18 cellular contexts compared by ENCODE assay signal in the genomic region with DNA sequence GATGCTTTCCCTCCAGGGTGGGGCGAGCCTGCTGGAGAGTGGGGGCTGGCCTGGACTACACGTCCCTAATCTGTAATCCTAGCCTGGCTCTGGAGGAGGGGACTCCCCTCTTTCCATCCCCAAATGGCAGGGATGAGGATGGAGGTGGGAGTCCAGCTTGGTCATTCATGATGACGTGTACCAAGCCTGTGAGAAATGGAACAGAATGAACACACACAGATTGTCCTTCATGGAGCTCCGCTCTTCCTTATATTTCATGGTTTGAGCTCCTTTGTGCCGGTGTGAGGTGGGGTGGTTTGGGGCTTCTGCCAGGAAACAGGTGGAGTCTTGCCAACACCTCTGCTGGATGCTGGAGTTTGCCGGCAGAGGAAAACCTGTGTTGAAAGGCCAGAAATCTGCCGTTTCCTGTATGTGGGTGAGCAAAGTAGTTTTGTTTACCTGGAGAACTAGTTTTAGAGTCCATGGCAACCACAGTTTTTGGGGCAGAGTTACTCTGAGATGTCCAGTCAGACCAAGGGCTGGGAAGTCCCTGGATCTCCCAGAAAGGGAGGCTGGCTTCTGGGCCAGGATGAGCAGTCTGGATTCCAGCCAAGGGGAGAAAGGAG.
A peak's percentile ranks its signal among the peaks of the same experiment; 100 is the strongest.
DNase-seq lines count a peak whose midpoint lies in the region; ATAC-seq and TF ChIP-seq lines count a peak whose summit lies in the region.
"Had no signal": no experiment of that assay in that cellular context is flagged by ENCODE, and none has a peak within 500 bp of the region (broad histone marks: within the 10 kb centered on the region; RNA-seq: fewer than 3 reads in every experiment).

No MANE protein-coding gene starts in this region.

- H3K27me3 Mint-ChIP-seq in activated naive CD4-positive, alpha-beta T cell treated with anti-CD3 and anti-CD28 coated beads for 36 hours (ENCODE audit: low read depth): peaks cover 6% of the 10 kb centered on the region

- intact Hi-C loops in activated naive CD4-positive, alpha-beta T cell treated with anti-CD3 and anti-CD28 coated beads for 36 hours (cut with micrococcal nuclease): no loop called here

- no peaks in the 10 kb centered on the region for H3K9me3 Mint-ChIP-seq in activated naive CD4-positive, alpha-beta T cell treated with anti-CD3 and anti-CD28 coated beads for 36 hours

- H3K27ac ChIP-seq in RWPE1: peak overlapping the region; percentile 85
- H3K27ac ChIP-seq in foreskin keratinocyte: no peak overlapping the region
- no peak overlapping the region for H3K27ac ChIP-seq in WERI-Rb-1
- H3K27ac ChIP-seq: skin epidermis, vagina had no signal

- no peak overlapping the region for H3K4me3 ChIP-seq in WERI-Rb-1 (ENCODE audit: low read depth, low read length)
- H3K4me3 ChIP-seq: pancreas, skin epidermis, vagina had no signal

- H3K9me3 ChIP-seq in WERI-Rb-1 (ENCODE audit: severe bottlenecking): no peaks in the 10 kb centered on the region
- H3K9me3 ChIP-seq: pancreas, vagina had no signal

- H3K36me3 ChIP-seq in WERI-Rb-1: no peaks in the 10 kb centered on the region
- H3K36me3 ChIP-seq: pancreas, vagina had no signal

- POLR2A ChIA-PET in RWPE1 (lab: Yijun Ruan, JAX; ENCODE audit: low non-redundant PET): no interaction called here

- no peaks in the 10 kb centered on the region for H3K4me1 Mint-ChIP-seq in activated naive CD4-positive, alpha-beta T cell treated with anti-CD3 and anti-CD28 coated beads for 36 hours (ENCODE audit: low read depth)

- CTCF ChIA-PET in RWPE1 (lab: Yijun Ruan, JAX): no interaction called here
- CTCF ChIA-PET in activated naive CD4-positive, alpha-beta T cell treated with anti-CD3 and anti-CD28 coated beads for 36 hours (lab: Charles Lee): no interaction called here

- no peaks in the 10 kb centered on the region for H3K27me3 ChIP-seq in foreskin keratinocyte
- no peaks in the 10 kb centered on the region for H3K27me3 ChIP-seq in WERI-Rb-1 (ENCODE audit: insufficient read depth, low read depth, severe bottlenecking)
- H3K27me3 ChIP-seq: pancreas, vagina had no signal

- peaks cover 37% of the 10 kb centered on the region for H3K4me1 ChIP-seq in foreskin keratinocyte
- H3K4me1 ChIP-seq: pancreas, vagina had no signal

- ATAC-seq in foreskin keratinocyte (peak; percentile 79), GM21723 (IDR thresholded peaks at IDR 0.05; ENCODE audit: unreplicated experiment) (no peak)
- ATAC-seq: left ventricle myocardium superior had no signal

- H3K36me3 Mint-ChIP-seq in activated naive CD4-positive, alpha-beta T cell treated with anti-CD3 and anti-CD28 coated beads for 36 hours (ENCODE audit: low read depth): no peaks in the 10 kb centered on the region

- no peak overlapping the region for H3K27ac Mint-ChIP-seq in activated naive CD4-positive, alpha-beta T cell treated with anti-CD3 and anti-CD28 coated beads for 36 hours

- H3K4me3 Mint-ChIP-seq in activated naive CD4-positive, alpha-beta T cell treated with anti-CD3 and anti-CD28 coated beads for 36 hours: no peak overlapping the region

- DNase-seq in NCI-H510A treated with DMSO at 0.1 percent for 48 hours (lab: John Stamatoyannopoulos, UW): peak; percentile 21
- no peak for DNase-seq in NCI-H510A (lab: John Stamatoyannopoulos, UW)
- peak; percentile 42 for DNase-seq in RWPE1 (ENCODE audit: low spot score)
- DNase-seq in foreskin keratinocyte: peak; percentile 93 to 95
- DNase-seq in ureter (ENCODE audit: low spot score): peak; percentile 51
- DNase-seq in WERI-Rb-1: no peak
- no peak for DNase-seq in activated naive CD4-positive, alpha-beta T cell treated with anti-CD3 and anti-CD28 coated beads for 36 hours
- DNase-seq: activated CD8-positive, alpha-beta memory T cell treated with anti-CD3 and anti-CD28 coated beads for 24 hours; amygdala; H7; hypothalamus; left ventricle myocardium superior; MM.1S; pancreas; stimulated activated naive CD4-positive, alpha-beta T cell had no signal

- TF ChIP-seq CTCF in RWPE1 (conservative IDR thresholded peaks at IDR 0.05; ENCODE audit: low read depth): no peak
- TF ChIP-seq CTCF in foreskin keratinocyte (conservative IDR thresholded peaks at IDR 0.05): no peak
- TF ChIP-seq CTCF in WERI-Rb-1 (IDR thresholded peaks at IDR 0.05; ENCODE audit: low read depth, low read length): no peak

Comparison
In these comparisons a context has a peak if more than half of its experiments do, and no peak if none do; other contexts are left out.
1. DNase-seq: peak in NCI-H510A treated with DMSO at 0.1 percent for 48 hours (single experiment), RWPE1 (single experiment), foreskin keratinocyte (2 of 2) and ureter (single experiment); none in NCI-H510A (single experiment), WERI-Rb-1 (single experiment) and activated naive CD4-positive, alpha-beta T cell treated with anti-CD3 and anti-CD28 coated beads for 36 hours (single experiment).